1 cellular context compared by ENCODE assay signal in the genomic region with DNA sequence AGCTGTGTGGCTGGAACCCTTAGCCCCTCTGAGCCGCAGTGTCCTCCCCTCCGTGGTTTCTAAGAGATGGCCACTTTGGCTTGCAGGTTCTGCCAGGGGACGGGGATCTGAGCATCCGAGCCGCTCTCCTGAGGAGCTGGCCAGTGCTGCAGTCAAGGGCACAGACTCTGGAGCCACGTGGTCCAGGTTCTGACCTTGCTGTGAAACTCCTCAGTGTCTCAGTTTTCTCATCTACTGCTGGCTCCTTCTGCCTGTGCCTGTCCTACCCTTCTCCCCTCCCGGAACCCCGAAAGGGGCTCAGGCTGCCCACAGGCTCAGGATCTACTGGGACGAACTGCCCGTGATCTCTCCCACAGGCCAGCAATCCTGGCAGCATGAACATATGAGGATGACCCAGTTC.
TF ChIP-seq lines count a peak whose summit lies in the region.

No MANE protein-coding gene starts in this region.

TF ChIP-seq in H1, 55 proteins besides CTCF, POLR2A, EP300 and RAD21:
- TF ChIP-seq BCL11A (IDR thresholded peaks at IDR 0.05; ENCODE audit: low read depth in 2 of 2, low read length in 2 of 2), result no peak
